ENCODE assay signal across 24 cellular contexts in genomic region chr9:125140576-125140975, GRCh38.
"Had no signal": no experiment of that assay in that cellular context is flagged by ENCODE, and none has a peak within 500 bp of the region (broad histone marks: within the 10 kb centered on the region; RNA-seq: fewer than 3 reads in every experiment).

No MANE protein-coding gene starts in this region.

- H3K36me3 ChIP-seq: ascending aorta, breast epithelium, colonic mucosa had no signal

- DNase-seq: activated CD4-positive, alpha-beta memory T cell treated with anti-CD3 and anti-CD28 coated beads, Interleukin-2, amount 10 ng/mL, durations not matched to agents 7 days and 5 days; activated CD4-positive, alpha-beta T cell treated with anti-CD3 and anti-CD28 coated beads for 1 hour; activated CD4-positive, alpha-beta T cell treated with anti-CD3 and anti-CD28 coated beads for 4 hours; activated CD4-positive, alpha-beta T cell treated with anti-CD3 and anti-CD28 coated beads, Interleukin-2, amount 10 ng/mL, durations not matched to agents 7 days and 5 days; activated CD4-positive, alpha-beta T cell treated with anti-CD3 and anti-CD28 coated beads, Interleukin-2, amount 50 U/mL, for 4 hours; activated gamma-delta T cell; activated naive CD4-positive, alpha-beta T cell; activated naive CD4-positive, alpha-beta T cell treated with anti-CD3 and anti-CD28 coated beads, Interleukin-2, amount 10 ng/mL, durations not matched to agents 7 days and 5 days; activated naive CD8-positive, alpha-beta T cell treated with anti-CD3 and anti-CD28 coated beads, Interleukin-2, amount 10 ng/mL, durations not matched to agents 7 days and 5 days; activated T-cell treated with anti-CD3 and anti-CD28 coated beads, Interleukin-2, amount 50 U/mL, for 1 hour; activated T-cell treated with anti-CD3 and anti-CD28 coated beads, Interleukin-2, amount 50 U/mL, for 48 hours; central memory CD4-positive, alpha-beta T cell; cerebellar nuclear complex; colonic mucosa; effector CD8-positive, alpha-beta T cell; foreskin fibroblast; glutamatergic neuron; heart left ventricle; T-helper 1 cell; T-helper 17 cell; T1000 had no signal

- H3K4me3 ChIP-seq: ascending aorta, breast epithelium, cardiac muscle cell, colonic mucosa, heart left ventricle had no signal

- H3K9me3 ChIP-seq: ascending aorta, breast epithelium, colonic mucosa, heart left ventricle had no signal

- H3K27ac ChIP-seq: ascending aorta, breast epithelium, cardiac muscle cell, colonic mucosa, heart left ventricle had no signal

- H3K4me1 ChIP-seq: breast epithelium, colonic mucosa had no signal
